Comparison of ENCODE assay signal across 25 cellular contexts in genomic region chr10:94785211-94785610, GRCh38. TPM values are rescaled to one million over a fixed set of nuclear protein-coding genes. Genes with fewer than 3 reads are reported as not detected.
"Had no signal": no experiment of that assay in that cellular context is flagged by ENCODE, and none has a peak within 500 bp of the region (broad histone marks: within the 10 kb centered on the region; RNA-seq: fewer than 3 reads in every experiment).

No MANE protein-coding gene starts in this region.

- H3K4me1 ChIP-seq: foreskin keratinocyte, pancreas, psoas muscle had no signal

- H3K27ac ChIP-seq: coronary artery, foreskin keratinocyte, left ventricle myocardium inferior, pancreas, psoas muscle, thoracic aorta had no signal

- FAIRE-seq: pancreas had no signal

- H3K27me3 ChIP-seq: foreskin keratinocyte, pancreas had no signal

- H3K9me3 ChIP-seq: pancreas, psoas muscle, thoracic aorta had no signal

- H3K4me3 ChIP-seq: coronary artery, left ventricle myocardium inferior, pancreas, psoas muscle, thoracic aorta had no signal

- H3K27ac Mint-ChIP-seq: activated naive CD8-positive, alpha-beta T cell treated with anti-CD3 and anti-CD28 coated beads for 36 hours; activated T-helper 17 cell treated with anti-CD3 and anti-CD28 coated beads, Interleukin-2, amount 50 U/mL, for 72 hours; natural killer cell treated with Interleukin-12 subunit alpha and Interleukin-12 subunit beta and Interleukin-15 and Interleukin-18, amount 100 ng/mL, for 72 hours; type B pancreatic cell; WTC11 had no signal

- H3K4me1 Mint-ChIP-seq: activated naive CD8-positive, alpha-beta T cell treated with anti-CD3 and anti-CD28 coated beads for 36 hours; activated T-helper 17 cell treated with anti-CD3 and anti-CD28 coated beads, Interleukin-2, amount 50 U/mL, for 72 hours; WTC11 had no signal

- H3K36me3 Mint-ChIP-seq: activated naive CD8-positive, alpha-beta T cell treated with anti-CD3 and anti-CD28 coated beads for 36 hours; natural killer cell treated with Interleukin-12 subunit alpha and Interleukin-12 subunit beta and Interleukin-15 and Interleukin-18, amount 100 ng/mL, for 72 hours; type B pancreatic cell; WTC11 had no signal

- H3K27me3 Mint-ChIP-seq: activated naive CD8-positive, alpha-beta T cell treated with anti-CD3 and anti-CD28 coated beads for 36 hours; activated T-helper 17 cell treated with anti-CD3 and anti-CD28 coated beads, Interleukin-2, amount 50 U/mL, for 72 hours; natural killer cell treated with Interleukin-12 subunit alpha and Interleukin-12 subunit beta and Interleukin-15 and Interleukin-18, amount 100 ng/mL, for 72 hours; type B pancreatic cell had no signal

- H3K9me3 Mint-ChIP-seq: type B pancreatic cell had no signal

- H3K4me3 Mint-ChIP-seq: activated naive CD8-positive, alpha-beta T cell treated with anti-CD3 and anti-CD28 coated beads for 36 hours; activated T-helper 17 cell treated with anti-CD3 and anti-CD28 coated beads, Interleukin-2, amount 50 U/mL, for 72 hours; natural killer cell treated with Interleukin-12 subunit alpha and Interleukin-12 subunit beta and Interleukin-15 and Interleukin-18, amount 100 ng/mL, for 72 hours; type B pancreatic cell; WTC11 had no signal

- ATAC-seq: activated T-helper 17 cell treated with anti-CD3 and anti-CD28 coated beads, Interleukin-2, amount 50 U/mL, for 72 hours; foreskin keratinocyte; natural killer cell treated with Interleukin-12 subunit alpha and Interleukin-12 subunit beta and Interleukin-15 and Interleukin-18, amount 100 ng/mL, for 72 hours; pancreas; psoas muscle; right cardiac atrium; WTC11 had no signal

- H3K36me3 ChIP-seq: left ventricle myocardium inferior, pancreas, thoracic aorta had no signal

- DNase-seq: activated naive CD8-positive, alpha-beta T cell treated with anti-CD3 and anti-CD28 coated beads for 36 hours; activated T-cell treated with anti-CD3 and anti-CD28 coated beads, Interleukin-2, amount 50 U/mL, for 1 hour; cerebellar nuclear complex; glutamatergic neuron; hippocampal formation; kidney glomerular epithelial cell; left ventricle myocardium inferior; midbrain; pancreas; psoas muscle; right cardiac atrium; stimulated activated CD4-positive, alpha-beta T cell treated with anti-CD3 and anti-CD28 coated beads, Interleukin-4, amount 100 ng/mL, for 24 hours; stimulated activated naive CD4-positive, alpha-beta T cell treated with Interleukin-2 at 50 U/mL for 16 hours; T-helper 9 cell had no signal

RNA-seq across cellular contexts. Expression of gene CYP2C19, which starts 22.7 kb away (rescaled TPM):
- total RNA-seq: activated naive CD8-positive, alpha-beta T cell treated with anti-CD3 and anti-CD28 coated beads for 36 hours; epithelial cell of proximal tubule; fibroblast of lung; foreskin keratinocyte; left ventricle myocardium inferior; lung microvascular endothelial cell; natural killer cell treated with Interleukin-12 subunit alpha and Interleukin-12 subunit beta and Interleukin-15 and Interleukin-18, amount 100 ng/mL, for 72 hours; right cardiac atrium; T-helper 1 cell treated with Interleukin-12 subunit alpha and Interleukin-12 subunit beta and Interleukin-4 antibody, amounts not matched to agents 30 ng/mL and 1 ng/mL, for 36 hours; thoracic aorta; WTC11 had no signal
- polyA plus RNA-seq: fibroblast of lung, foreskin keratinocyte had no signal
